Comparison of ENCODE assay signal across 23 cellular contexts in the genomic region with DNA sequence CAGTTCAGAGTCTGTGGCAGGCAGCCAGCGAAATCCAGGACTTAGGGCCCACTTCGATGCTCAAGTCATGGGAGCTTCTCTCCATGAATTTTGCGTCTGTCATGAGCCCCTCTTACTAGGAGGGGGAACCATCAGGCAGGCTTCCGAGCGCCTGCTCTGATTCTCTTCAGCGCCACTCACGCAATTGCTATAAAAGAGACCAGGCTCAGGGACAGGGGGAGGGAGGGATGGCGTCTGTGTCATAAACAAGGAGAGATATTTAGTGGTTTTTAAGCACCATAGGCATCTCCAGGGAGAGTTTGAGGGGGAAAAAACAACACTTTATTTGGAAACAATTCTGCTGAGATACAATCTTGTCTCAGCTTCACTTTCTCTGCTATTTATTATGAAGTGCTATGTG.
A peak's percentile ranks its signal among the peaks of the same experiment; 100 is the strongest.
DNase-seq lines count a peak whose midpoint lies in the region; ATAC-seq and TF ChIP-seq lines count a peak whose summit lies in the region.
"Had no signal": no experiment of that assay in that cellular context is flagged by ENCODE, and none has a peak within 500 bp of the region (broad histone marks: within the 10 kb centered on the region; RNA-seq: fewer than 3 reads in every experiment).

No MANE protein-coding gene starts in this region.

- no peaks in the 10 kb centered on the region for H3K36me3 ChIP-seq in OCI-LY3 (replicated peaks; ENCODE audit: low read depth, low read length)
- H3K36me3 ChIP-seq in uterus = no peaks in the 10 kb centered on the region

- no peaks in the 10 kb centered on the region for H3K9me3 Mint-ChIP-seq in activated T-helper 17 cell treated with anti-CD3 and anti-CD28 coated beads, Interleukin-2, amount 50 U/mL, for 72 hours
- H3K9me3 Mint-ChIP-seq: CD4-positive, alpha-beta T cell; memory B cell; naive thymus-derived CD8-positive, alpha-beta T cell; type B pancreatic cell had no signal

- no peak overlapping the region for H2AFZ ChIP-seq in OCI-LY3 (ENCODE audit: low read depth, low read length)
- H2AFZ ChIP-seq: GM23248, parathyroid adenoma had no signal

- DNase-seq in NCI-H2227 (lab: John Stamatoyannopoulos, UW; ENCODE audit: unreplicated experiment) (peak; percentile 67), NCI-H2227 treated with DMSO at 0.1 percent for 48 hours (lab: John Stamatoyannopoulos, UW) (no peak), mesenteric fat pad (ENCODE audit: low spot score) (peak; percentile 37), uterus (peak in 1 of 2 donors; percentile 61)
- DNase-seq: activated naive CD4-positive, alpha-beta T cell treated with anti-CD3 and anti-CD28 coated beads, Interleukin-2, amount 50 U/mL, for 16 hours; activated T-cell treated with anti-CD3 and anti-CD28 coated beads, Interleukin-2, amount 50 U/mL, for 48 hours; CD4-positive, alpha-beta T cell; cerebellar nuclear complex; GM23248; KBM-7; naive thymus-derived CD8-positive, alpha-beta T cell; NCI-H187; stimulated activated CD4-positive, alpha-beta T cell treated with anti-CD3 and anti-CD28 coated beads, Interleukin-2, amount 100 ng/mL, for 24 hours; stimulated activated naive CD8-positive, alpha-beta T cell treated with anti-CD3 and anti-CD28 coated beads, Interleukin-15, Interleukin-2, amounts not matched to agents 100 U/mL and 50 U/mL, for 24 hours; SW 1271 had no signal

- no peaks in the 10 kb centered on the region for H4K20me1 ChIP-seq in OCI-LY3 (ENCODE audit: insufficient read depth, low read length)

- no peaks in the 10 kb centered on the region for H3K9me3 ChIP-seq in OCI-LY3 (ENCODE audit: insufficient read depth, low read length)
- H3K9me3 ChIP-seq in uterus = no peaks in the 10 kb centered on the region
- H3K9me3 ChIP-seq: ascending aorta had no signal

- H3K4me3 Mint-ChIP-seq in activated T-helper 17 cell treated with anti-CD3 and anti-CD28 coated beads, Interleukin-2, amount 50 U/mL, for 72 hours = no peak overlapping the region
- H3K4me3 Mint-ChIP-seq: CD4-positive, alpha-beta T cell; memory B cell; naive thymus-derived CD8-positive, alpha-beta T cell; type B pancreatic cell had no signal

- peak overlapping the region; percentile 67; the same call in 1 of the 2 replicates for H3K4me2 ChIP-seq in OCI-LY3 (ENCODE audit: low read length)

- H3K4me3 ChIP-seq in OCI-LY3 (ENCODE audit: low read length) (no peak overlapping the region), uterus (no peak overlapping the region)
- H3K4me3 ChIP-seq: ascending aorta, GM23248 had no signal

- TF ChIP-seq POLR2A in uterus (IDR thresholded peaks at IDR 0.05) = no peak

- peak overlapping the region; percentile 29; the same call in 1 of the 2 replicates for H3K9ac ChIP-seq in OCI-LY3 (ENCODE audit: low read length)
- H3K9ac ChIP-seq: GM23248, parathyroid adenoma had no signal

- H3K27ac Mint-ChIP-seq in activated T-helper 17 cell treated with anti-CD3 and anti-CD28 coated beads, Interleukin-2, amount 50 U/mL, for 72 hours = no peak overlapping the region
- H3K27ac Mint-ChIP-seq: CD4-positive, alpha-beta T cell; memory B cell; naive thymus-derived CD8-positive, alpha-beta T cell; type B pancreatic cell had no signal

- no peaks in the 10 kb centered on the region for H3K36me3 Mint-ChIP-seq in activated T-helper 17 cell treated with anti-CD3 and anti-CD28 coated beads, Interleukin-2, amount 50 U/mL, for 72 hours (ENCODE audit: low read depth)
- H3K36me3 Mint-ChIP-seq: naive thymus-derived CD8-positive, alpha-beta T cell; type B pancreatic cell had no signal

- H3K4me1 ChIP-seq in OCI-LY3 (ENCODE audit: low read length) = peaks cover 39% of the 10 kb centered on the region
- H3K4me1 ChIP-seq in uterus = peaks cover 0 to 9% of the 10 kb centered on the region in 2 donors
- H3K4me1 ChIP-seq: parathyroid adenoma had no signal

- H3K27ac ChIP-seq in OCI-LY3 (ENCODE audit: low read length) (peak overlapping the region; percentile 73), uterus (peak overlapping the region; percentile 70 to 81)
- H3K27ac ChIP-seq: ascending aorta, GM23248, parathyroid adenoma had no signal

- H3K27me3 ChIP-seq in OCI-LY3 (ENCODE audit: low read depth, low read length) = 0 out of 2 replicates have a peak, but pooled peaks cover 4% of the 10 kb centered on the region
- H3K27me3 ChIP-seq in uterus = no peaks in the 10 kb centered on the region
- H3K27me3 ChIP-seq: ascending aorta had no signal

- intact Hi-C loops in uterus (cut with DNase I; ENCODE audit: low total_unique reads) = no loop called here

- no peaks in the 10 kb centered on the region for H3K27me3 Mint-ChIP-seq in activated T-helper 17 cell treated with anti-CD3 and anti-CD28 coated beads, Interleukin-2, amount 50 U/mL, for 72 hours
- H3K27me3 Mint-ChIP-seq: CD4-positive, alpha-beta T cell; type B pancreatic cell had no signal

- TF ChIP-seq CTCF in OCI-LY3 (IDR thresholded peaks at IDR 0.05; ENCODE audit: low read depth, low read length) (no peak), uterus (IDR thresholded peaks at IDR 0.05) (no peak)

- no peaks in the 10 kb centered on the region for H3K79me2 ChIP-seq in OCI-LY3 (ENCODE audit: low read length)
- H3K79me2 ChIP-seq: parathyroid adenoma had no signal

- no peak for ATAC-seq in activated T-helper 17 cell treated with anti-CD3 and anti-CD28 coated beads, Interleukin-2, amount 50 U/mL, for 72 hours (replicated peaks)
- ATAC-seq in GM19035 (IDR thresholded peaks at IDR 0.05; ENCODE audit: unreplicated experiment) (no peak), HG03432 (IDR thresholded peaks at IDR 0.05; ENCODE audit: unreplicated experiment) (no peak)
- ATAC-seq: naive thymus-derived CD8-positive, alpha-beta T cell; stimulated activated naive CD8-positive, alpha-beta T cell treated with anti-CD3 and anti-CD28 coated beads, Interleukin-15, Interleukin-2, amounts not matched to agents 100 U/mL and 50 U/mL, for 24 hours had no signal

- no peaks in the 10 kb centered on the region for H3K4me1 Mint-ChIP-seq in activated T-helper 17 cell treated with anti-CD3 and anti-CD28 coated beads, Interleukin-2, amount 50 U/mL, for 72 hours
- H3K4me1 Mint-ChIP-seq: memory B cell had no signal
